Comparison of ENCODE assay signal across 1 cellular context in genomic region chr14:59161571-59162175, GRCh38.
TF ChIP-seq lines count a peak whose summit lies in the region.

No MANE protein-coding gene starts in this region.

TF ChIP-seq in SK-N-SH treated with all-trans-retinoic acid at 6 μM for 48 hours, 23 proteins besides CTCF, POLR2A, EP300 and RAD21 (continued from another document):
- TF ChIP-seq TSHZ2 (CRISPR knock-in tag; IDR thresholded peaks at IDR 0.05) (no peak), TCF4 (CRISPR knock-in tag; IDR thresholded peaks at IDR 0.05; ENCODE audit: borderline replicate concordance) (no peak), SNAI2 (CRISPR knock-in tag; IDR thresholded peaks at IDR 0.05) (no peak), ZNF70 (CRISPR knock-in tag; IDR thresholded peaks at IDR 0.05) (no peak), PPARA (CRISPR knock-in tag; IDR thresholded peaks at IDR 0.05; ENCODE audit: borderline replicate concordance) (no peak), ZFP30 (CRISPR knock-in tag; IDR thresholded peaks at IDR 0.05) (no peak), RARB (CRISPR knock-in tag; IDR thresholded peaks at IDR 0.05) (no peak), ISL1 (CRISPR knock-in tag; IDR thresholded peaks at IDR 0.05) (no peak)
